8 cellular contexts compared by ENCODE assay signal in genomic region chr2:69755862-69756467, GRCh38. TPM values are rescaled to one million over a fixed set of nuclear protein-coding genes. Genes with fewer than 3 reads are reported as not detected.
A peak's percentile ranks its signal among the peaks of the same experiment; 100 is the strongest.
DNase-seq lines count a peak whose midpoint lies in the region; FAIRE-seq and TF ChIP-seq lines count a peak whose summit lies in the region.

No MANE protein-coding gene starts in this region.

- no peaks in the 10 kb centered on the region for H3K79me1 ChIP-seq in H9 (ENCODE audit: insufficient read depth, low read depth, low read length, poor library complexity, severe bottlenecking)

- H3K4me3 Mint-ChIP-seq in H9, result no peak overlapping the region

- H3K9ac ChIP-seq in Loucy (ENCODE audit: low read depth, low read length, poor library complexity, severe bottlenecking) (no peak overlapping the region), endothelial cell of umbilical vein (replicated peaks; ENCODE audit: extremely low read depth, insufficient read depth, low read length) (no peak overlapping the region), H9 (ENCODE audit: extremely low read depth, insufficient read length, low read length) (no peak overlapping the region)

- BruUV-seq in endothelial cell of umbilical vein (replicated peaks; lab: Mats Ljungman, UMichigan), result no TSS peak

- H3K27me3 ChIP-seq in Loucy (ENCODE audit: insufficient read depth, low read length, poor library complexity, severe bottlenecking) (no peaks in the 10 kb centered on the region), endothelial cell of umbilical vein (ENCODE audit: control insufficient read depth in 2 of 2, insufficient read depth in 2 of 2, low read length in 2 of 2) (no peaks in the 10 kb centered on the region), neutrophil (no peaks in the 10 kb centered on the region), H9 (ENCODE audit: insufficient read depth, low read length) (no peaks in the 10 kb centered on the region)

- H3K4me2 ChIP-seq in Loucy (ENCODE audit: low read depth, low read length, poor library complexity, severe bottlenecking), result no peak overlapping the region
- no peak overlapping the region for H3K4me2 ChIP-seq in endothelial cell of umbilical vein (ENCODE audit: insufficient read depth, low read length)
- no peak overlapping the region for H3K4me2 ChIP-seq in H9 (ENCODE audit: insufficient read depth, insufficient read length, low read length)

- no peak overlapping the region for H3K23ac ChIP-seq in H9 (ENCODE audit: insufficient read length, low read depth, low read length)

- no peaks in the 10 kb centered on the region for H4K20me1 ChIP-seq in Loucy (ENCODE audit: insufficient read depth, low read length, poor library complexity, severe bottlenecking)
- H4K20me1 ChIP-seq in endothelial cell of umbilical vein (replicated peaks; ENCODE audit: control insufficient read depth, extremely low read depth, insufficient read depth, low read length), result peaks cover 2% of the 10 kb centered on the region
- no peaks in the 10 kb centered on the region for H4K20me1 ChIP-seq in H9 (ENCODE audit: control insufficient read depth, insufficient read depth, insufficient read length)

- H3K14ac ChIP-seq in H9 (ENCODE audit: insufficient read depth, low read length), result no peak overlapping the region

- H3K9me2 ChIP-seq in Loucy (replicated peaks; ENCODE audit: low read depth, low read length), result no peaks in the 10 kb centered on the region

- H3T11ph ChIP-seq in H9 (ENCODE audit: low read length), result no peak overlapping the region

- no peak overlapping the region for H3K4me3 ChIP-seq in Loucy (ENCODE audit: low read length, poor library complexity, severe bottlenecking)
- no peak overlapping the region for H3K4me3 ChIP-seq in endothelial cell of umbilical vein (replicated peaks in 1 of 3; ENCODE audit: insufficient read depth in 1 of 3, low read depth in 1 of 3, low read length in 3 of 3)
- H3K4me3 ChIP-seq in neutrophil (ENCODE audit: low read depth in 1 of 2, low read length in 1 of 2), result no peak overlapping the region

- POLR2A ChIA-PET in GM10248 (lab: Yijun Ruan, JAX) (interaction anchor here (1.0 kb wide), 1 partner anchor 14 kb away, joined by 4 read pairs; the partner anchor contains the start of gene ANXA4), endothelial cell of umbilical vein (lab: Charles Lee) (no interaction called here)

- H3K4me1 ChIP-seq in Loucy (ENCODE audit: insufficient read depth, low read length, poor library complexity, severe bottlenecking) (peaks cover 6% of the 10 kb centered on the region), endothelial cell of umbilical vein (ENCODE audit: control insufficient read depth, extremely low read depth, insufficient read depth, low read length) (peaks cover 4% of the 10 kb centered on the region), neutrophil (ENCODE audit: control insufficient read depth in 1 of 2, insufficient read depth in 1 of 2, low read depth in 1 of 2, low read length in 1 of 2) (peaks cover 50% of the 10 kb centered on the region in 2 experiments), H9 (ENCODE audit: insufficient read depth, low read length) (no peaks in the 10 kb centered on the region)

- no peaks in the 10 kb centered on the region for H3K9me3 Mint-ChIP-seq in H9

- no peaks in the 10 kb centered on the region for H3K9me3 ChIP-seq in Loucy (ENCODE audit: insufficient read depth, low read depth, low read length)
- H3K9me3 ChIP-seq in endothelial cell of umbilical vein (replicated peaks; ENCODE audit: control insufficient read depth, insufficient read depth, low read length), result no peaks in the 10 kb centered on the region
- no peaks in the 10 kb centered on the region for H3K9me3 ChIP-seq in neutrophil
- H3K9me3 ChIP-seq in H9 (ENCODE audit: control insufficient read depth, low read depth, low read length), result no peaks in the 10 kb centered on the region

- dilution Hi-C loops in endothelial cell of umbilical vein (cut with MboI; ENCODE audit: extremely low pct_ligation_motif_present, low sequenced_read_pairs), result no loop called here

- H2BK120ac ChIP-seq in H9 (ENCODE audit: low read depth, low read length, poor library complexity, severe bottlenecking), result no peak overlapping the region

- no peak overlapping the region for H4K8ac ChIP-seq in H9 (replicated peaks; ENCODE audit: insufficient read length, low read depth, low read length)

- H3K27me3 Mint-ChIP-seq in H9 (ENCODE audit: low read depth), result no peaks in the 10 kb centered on the region

- no peaks in the 10 kb centered on the region for H3K36me3 ChIP-seq in Loucy (ENCODE audit: insufficient read depth, low read length)
- no peaks in the 10 kb centered on the region for H3K36me3 ChIP-seq in endothelial cell of umbilical vein (ENCODE audit: control insufficient read depth in 2 of 2, extremely low read depth in 1 of 2, insufficient read depth in 2 of 2, low read length in 2 of 2)
- H3K36me3 ChIP-seq in neutrophil, result peaks cover 9% of the 10 kb centered on the region

- no peak overlapping the region for H3K18ac ChIP-seq in H9 (ENCODE audit: insufficient read length, low read depth, low read length)

- no peak overlapping the region for H3K4ac ChIP-seq in H9 (ENCODE audit: low read depth, low read length)

- H3F3A ChIP-seq in Loucy (ENCODE audit: low read depth), result no peaks in the 10 kb centered on the region

- no peak overlapping the region for H4K5ac ChIP-seq in H9 (ENCODE audit: insufficient read length, low read depth, low read length)

- H2AFZ ChIP-seq in Loucy (ENCODE audit: low read length) (peak overlapping the region; percentile 29; the same call in 1 of the 2 replicates), endothelial cell of umbilical vein (ENCODE audit: low read depth, low read length) (no peak overlapping the region), H9 (ENCODE audit: low read length) (no peak overlapping the region)

- no peaks in the 10 kb centered on the region for H3K23me2 ChIP-seq in H9 (ENCODE audit: insufficient read length, low read depth, low read length, poor library complexity, severe bottlenecking)

- H4K91ac ChIP-seq in H9 (ENCODE audit: insufficient read length, low read depth, low read length), result no peak overlapping the region

- no peaks in the 10 kb centered on the region for H3K36me3 Mint-ChIP-seq in H9 (ENCODE audit: insufficient read depth in 1 of 3, low read depth in 3 of 3)

- no peaks in the 10 kb centered on the region for H3K9me1 ChIP-seq in endothelial cell of umbilical vein (replicated peaks; ENCODE audit: control insufficient read depth, extremely low read depth, insufficient read depth, low read length)

- WGBS in H9 (ENCODE audit: extremely low coverage, insufficient read length, low lambda C conversion rate), result no CpG with 5 or more reads among the region's 2 CpGs

- TF ChIP-seq CTCF in GM10248 (IDR thresholded peaks at IDR 0.05; ENCODE audit: control extremely low read depth, extremely low read depth, low read depth, missing control alignments) (no peak), Loucy (conservative IDR thresholded peaks at IDR 0.05; ENCODE audit: low read length) (no peak), endothelial cell of umbilical vein (IDR thresholded peaks at IDR 0.05; ENCODE audit: extremely low read depth in 1 of 2, insufficient read depth in 1 of 2, low read depth in 1 of 2, low read length in 2 of 2) (no peak), neutrophil (IDR thresholded peaks at IDR 0.05) (no peak), H9 (conservative IDR thresholded peaks at IDR 0.05) (no peak)

- DNase-seq in GM10248 (ENCODE audit: extremely low spot score) (peak; percentile 36), endothelial cell of umbilical vein (ENCODE audit: low read depth, low spot score) (peak; percentile 13), NCI-H345 treated with DMSO at 0.1 percent for 48 hours (lab: John Stamatoyannopoulos, UW; ENCODE audit: unreplicated experiment) (no peak), OCI-M2 (lab: John Stamatoyannopoulos, UW; ENCODE audit: unreplicated experiment) (no peak), H9 (no peak)
- DNase-seq in activated CD4-positive, alpha-beta T cell treated with anti-CD3 and anti-CD28 coated beads for 48 hours, result no peak

- no peak overlapping the region for H2BK20ac ChIP-seq in H9 (ENCODE audit: low read depth, low read length, poor library complexity, severe bottlenecking)

- H3K79me2 ChIP-seq in Loucy (ENCODE audit: insufficient read depth, low read length) (no peaks in the 10 kb centered on the region), endothelial cell of umbilical vein (ENCODE audit: control insufficient read depth, insufficient read depth, low read length) (peaks cover 10% of the 10 kb centered on the region), H9 (ENCODE audit: insufficient read depth, low read length) (no peaks in the 10 kb centered on the region)

- no peak for FAIRE-seq in endothelial cell of umbilical vein (lab: Jason Lieb, UNC)

- H2AK5ac ChIP-seq in H9 (ENCODE audit: insufficient read length, low read length), result no peak overlapping the region

- H2BK15ac ChIP-seq in H9 (ENCODE audit: low read depth, low read length), result no peak overlapping the region

- 0 out of 4 replicates have a peak, but pooled peaks cover 0 to 2% of the 10 kb centered on the region in 2 experiments for H3K4me1 Mint-ChIP-seq in H9

- H2BK5ac ChIP-seq in H9 (ENCODE audit: insufficient read length, low read length), result no peak overlapping the region

- no peak overlapping the region for H3K56ac ChIP-seq in H9 (ENCODE audit: insufficient read length, low read depth, low read length)

- no peak overlapping the region for H2BK12ac ChIP-seq in H9 (ENCODE audit: insufficient read length, low read depth, low read length)

- H3K27ac Mint-ChIP-seq in H9, result no peak overlapping the region; a peak in 1 of 7 replicates

- CTCF ChIA-PET in GM10248 (lab: Yijun Ruan, JAX), result interaction anchor here (0.6 to 1.9 kb wide), 7 partner anchors 9 to 62 kb away, joined by 3 to 11 read pairs (median 5); no protein-coding TSS in a partner anchor
- CTCF ChIA-PET in endothelial cell of umbilical vein (lab: Charles Lee), result interaction anchor here (0.8 to 2.8 kb wide), 7 partner anchors 10 to 61 kb away, joined by 3 to 32 read pairs (median 5); partner anchors contain the start of gene ANXA4

- H3K27ac ChIP-seq in endothelial cell of umbilical vein (ENCODE audit: insufficient read depth, low read depth, low read length) (no peak overlapping the region), neutrophil (peak overlapping the region; percentile 24), H9 (ENCODE audit: insufficient read length, low read depth, low read length) (no peak overlapping the region)

- TF ChIP-seq POLR2A in endothelial cell of umbilical vein (IDR thresholded peaks at IDR 0.05; ENCODE audit: low read depth, low read length), result no peak

- intact Hi-C loops in endothelial cell of umbilical vein (cut with micrococcal nuclease), result no loop called here

RNA-seq across cellular contexts. Expression of gene ANXA4, which starts 14.0 kb away (rescaled TPM):
- total RNA-seq in endothelial cell of umbilical vein (70.8 and 79.6 TPM in 2 replicates), H9 (2021) (14.3 and 14.4 TPM in 2 replicates)
- 29.4 and 42.2 TPM in 2 replicates for polyA plus RNA-seq in endothelial cell of umbilical vein
- 42.7 and 56.8 TPM in 2 replicates for polyA plus RNA-seq in endothelial cell of umbilical vein (2011; cell fraction: cytosol; rRNA removed)
- 41.6 and 43.7 TPM in 2 replicates for polyA plus RNA-seq in endothelial cell of umbilical vein (2011; cell fraction: nucleus; rRNA removed)
- polyA plus RNA-seq in endothelial cell of umbilical vein (2012), result 120 and 124 TPM in 2 replicates
- 86.6 and 92.5 TPM in 2 replicates for polyA minus RNA-seq in endothelial cell of umbilical vein
- 13.1 TPM for polyA minus RNA-seq in endothelial cell of umbilical vein (2011; cell fraction: cytosol; rRNA and poly(A)+ RNA removed)
- polyA minus RNA-seq in endothelial cell of umbilical vein (2011; cell fraction: nucleus; rRNA and poly(A)+ RNA removed), result 17.3 and 25.4 TPM in 2 replicates

Comparison
In these comparisons a context has a peak if more than half of its experiments do, and no peak if none do; other contexts are left out.
1. DNase-seq: peak in GM10248 (single experiment) and endothelial cell of umbilical vein (single experiment); none in NCI-H345 treated with DMSO at 0.1 percent for 48 hours (single experiment), OCI-M2 (single experiment), activated CD4-positive, alpha-beta T cell treated with anti-CD3 and anti-CD28 coated beads for 48 hours (single experiment) and H9 (single experiment).